Comparison of ENCODE assay signal across 2 cellular contexts in genomic region chr22:29065468-29066190, GRCh38.
A peak's percentile ranks its signal among the peaks of the same experiment; 100 is the strongest.
TF ChIP-seq lines count a peak whose summit lies in the region.

No MANE protein-coding gene starts in this region.

TF ChIP-seq in GM12891, 5 proteins besides CTCF, POLR2A, EP300 and RAD21 (continued from another document):
- TF ChIP-seq SPI1 (IDR thresholded peaks at IDR 0.05; ENCODE audit: low read depth, low read length) = peak; percentile 17; the same call in 1 of the 2 replicates
- TF ChIP-seq PAX5 (IDR thresholded peaks at IDR 0.05; ENCODE audit: insufficient read depth, low read length, severe bottlenecking) = no peak
- TF ChIP-seq POU2F2 (IDR thresholded peaks at IDR 0.05; ENCODE audit: low read depth, low read length) = no peak

TF ChIP-seq in K562, 482 proteins besides CTCF, POLR2A, EP300 and RAD21:
- TF ChIP-seq GABPA (tag; conservative IDR thresholded peaks at IDR 0.05; ENCODE audit: low read depth) = peak; percentile 36; the same call in 1 of the 2 replicates
- no peak for TF ChIP-seq MLX (CRISPR knock-in tag; conservative IDR thresholded peaks at IDR 0.05)
- 0 out of 4 replicates have a peak, but pooled peaks of 1 of the 2 experiments have one; percentile 58 for TF ChIP-seq ETV6 (IDR thresholded peaks at IDR 0.05; ENCODE audit: borderline replicate concordance in 1 of 2, low read depth in 2 of 2, low read length in 1 of 2)
- TF ChIP-seq ETV6 (CRISPR knock-in tag; IDR thresholded peaks at IDR 0.05; ENCODE audit: borderline replicate concordance) = no peak
- no peak for TF ChIP-seq SIN3B (IDR thresholded peaks at IDR 0.05; ENCODE audit: low read depth)
- TF ChIP-seq, protein P1, sequence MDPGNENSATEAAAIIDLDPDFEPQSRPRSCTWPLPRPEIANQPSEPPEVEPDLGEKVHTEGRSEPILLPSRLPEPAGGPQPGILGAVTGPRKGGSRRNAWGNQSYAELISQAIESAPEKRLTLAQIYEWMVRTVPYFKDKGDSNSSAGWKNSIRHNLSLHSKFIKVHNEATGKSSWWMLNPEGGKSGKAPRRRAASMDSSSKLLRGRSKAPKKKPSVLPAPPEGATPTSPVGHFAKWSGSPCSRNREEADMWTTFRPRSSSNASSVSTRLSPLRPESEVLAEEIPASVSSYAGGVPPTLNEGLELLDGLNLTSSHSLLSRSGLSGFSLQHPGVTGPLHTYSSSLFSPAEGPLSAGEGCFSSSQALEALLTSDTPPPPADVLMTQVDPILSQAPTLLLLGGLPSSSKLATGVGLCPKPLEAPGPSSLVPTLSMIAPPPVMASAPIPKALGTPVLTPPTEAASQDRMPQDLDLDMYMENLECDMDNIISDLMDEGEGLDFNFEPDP (CRISPR knock-in tag; IDR thresholded peaks at IDR 0.05) = no peak
- peak; percentile 54; the same call in 1 of the 2 replicates for TF ChIP-seq ETV1 (tag; conservative IDR thresholded peaks at IDR 0.05; ENCODE audit: low read depth)
- TF ChIP-seq ZNF512 (tag; IDR thresholded peaks at IDR 0.05) = 0 out of 2 replicates have a peak, but pooled peaks have one; percentile 35
- TF ChIP-seq ARID1B (IDR thresholded peaks at IDR 0.05) = 0 out of 2 replicates have a peak, but pooled peaks have one; percentile 30
- TF ChIP-seq KDM1A (IDR thresholded peaks at IDR 0.05) = peak; percentile 65 to 66; a peak in 3 of 4 replicates
- 0 out of 2 replicates have a peak, but pooled peaks have one; percentile 32 for TF ChIP-seq SPI1 (IDR thresholded peaks at IDR 0.05; ENCODE audit: borderline replicate concordance, low read depth, low read length)
- peak in 1 of 2 experiments; percentile 96; a peak in 2 of 4 replicates for TF ChIP-seq RCOR1 (IDR thresholded peaks at IDR 0.05; ENCODE audit: borderline replicate concordance in 1 of 2, low read depth in 2 of 2, low read length in 2 of 2)
